ENCODE assay signal across 22 cellular contexts in genomic region chr15:81254277-81255265, GRCh38. TPM values are rescaled to one million over a fixed set of nuclear protein-coding genes. Genes with fewer than 3 reads are reported as not detected.
DNase-seq lines count a peak whose midpoint lies in the region; ATAC-seq and TF ChIP-seq lines count a peak whose summit lies in the region.
"Had no signal": no experiment of that assay in that cellular context is flagged by ENCODE, and none has a peak within 500 bp of the region (broad histone marks: within the 10 kb centered on the region; RNA-seq: fewer than 3 reads in every experiment).

No MANE protein-coding gene starts in this region.

- ATAC-seq in Right ventricle myocardium inferior (peak; percentile 50), GM19023 (IDR thresholded peaks at IDR 0.05; ENCODE audit: unreplicated experiment) (no peak), HG03159 (IDR thresholded peaks at IDR 0.05; ENCODE audit: unreplicated experiment) (no peak)
- ATAC-seq: body of pancreas; SK-N-SH treated with all-trans-retinoic acid at 6 μM for 48 hours; stimulated activated effector memory CD8-positive, alpha-beta T cell treated with anti-CD3 and anti-CD28 coated beads, Interleukin-12 subunit alpha, Interleukin-12 subunit beta, amount 100 ng/mL, for 72 hours had no signal

- no peaks in the 10 kb centered on the region for H3K79me2 ChIP-seq in smooth muscle cell (ENCODE audit: low read depth)
- H3K79me2 ChIP-seq in PC-9 (ENCODE audit: low read depth) = no peaks in the 10 kb centered on the region

- no peaks in the 10 kb centered on the region for H3K36me3 ChIP-seq in right atrium auricular region
- H3K36me3 ChIP-seq in smooth muscle cell (ENCODE audit: low read depth) = no peaks in the 10 kb centered on the region
- no peaks in the 10 kb centered on the region for H3K36me3 ChIP-seq in PC-9 (ENCODE audit: low read depth)
- H3K36me3 ChIP-seq: neutrophil had no signal

- 61% methylated on average over 7 of the region's 7 CpGs for WGBS in smooth muscle cell (ENCODE audit: low lambda C conversion rate)

- H3K4me3 ChIP-seq in right atrium auricular region = no peak overlapping the region
- no peak overlapping the region for H3K4me3 ChIP-seq in smooth muscle cell
- no peak overlapping the region for H3K4me3 ChIP-seq in PC-9
- H3K4me3 ChIP-seq: body of pancreas had no signal

- DNase-seq in Right ventricle myocardium inferior (ENCODE audit: missing footprints) (no peak), right atrium auricular region (ENCODE audit: low spot score) (no peak), SW480 (ENCODE audit: low spot score) (peak; percentile 88), fibroblast of peridontal ligament (ENCODE audit: extremely low read depth) (peak; percentile 59), smooth muscle cell (lab: John Stamatoyannopoulos, UW; ENCODE audit: unreplicated experiment) (no peak), PC-9 (no peak)
- DNase-seq: body of pancreas; effector CD8-positive, alpha-beta T cell; EL; kidney; NCI-H187; NCI-H2171 treated with DMSO at 0.1 percent for 48 hours; NCI-H69 had no signal

- POLR2A ChIA-PET in PC-9 (lab: Charles Lee; ENCODE audit: unreplicated experiment) = no interaction called here

- H3K27me3 ChIP-seq in right atrium auricular region (no peaks in the 10 kb centered on the region), smooth muscle cell (ENCODE audit: low read depth) (no peaks in the 10 kb centered on the region), PC-9 (ENCODE audit: insufficient read depth, low read depth) (peaks cover 37% of the 10 kb centered on the region)
- H3K27me3 ChIP-seq: body of pancreas had no signal

- CTCF ChIA-PET in PC-9 (lab: Charles Lee) = no interaction called here

- no peak overlapping the region for H3K27ac ChIP-seq in right atrium auricular region
- H3K27ac ChIP-seq in smooth muscle cell (ENCODE audit: low read depth) = peak overlapping the region; percentile 57
- H3K27ac ChIP-seq in PC-9 = no peak overlapping the region
- H3K27ac ChIP-seq: body of pancreas, C4-2B, HL-60, neutrophil, RWPE1 had no signal

- H2AFZ ChIP-seq in smooth muscle cell (ENCODE audit: low read depth) = no peak overlapping the region
- H2AFZ ChIP-seq in PC-9 = no peak overlapping the region

- H4K20me1 ChIP-seq in smooth muscle cell (ENCODE audit: low read depth) (no peaks in the 10 kb centered on the region), PC-9 (ENCODE audit: insufficient read depth) (no peaks in the 10 kb centered on the region)

- H3K9me3 ChIP-seq in right atrium auricular region (peaks cover 3 to 8% of the 10 kb centered on the region in 2 donors), smooth muscle cell (replicated peaks; ENCODE audit: low read depth) (peaks cover 3% of the 10 kb centered on the region), PC-9 (ENCODE audit: insufficient read depth, low read depth) (no peaks in the 10 kb centered on the region)
- H3K9me3 ChIP-seq: body of pancreas, neutrophil had no signal

- BruUV-seq in PC-9 (replicated peaks; lab: Mats Ljungman, UMichigan) = no TSS peak

- TF ChIP-seq CTCF in right atrium auricular region (IDR thresholded peaks at IDR 0.05) = no peak
- TF ChIP-seq CTCF in smooth muscle cell (IDR thresholded peaks at IDR 0.05; ENCODE audit: borderline replicate concordance, insufficient read depth, poor library complexity, severe bottlenecking) = no peak
- TF ChIP-seq CTCF in PC-9 (conservative IDR thresholded peaks at IDR 0.05) = no peak

- H3F3A ChIP-seq in smooth muscle cell (ENCODE audit: low read depth) = no peaks in the 10 kb centered on the region
- H3F3A ChIP-seq in PC-9 (ENCODE audit: insufficient read depth, low read depth) = no peaks in the 10 kb centered on the region

- no peaks in the 10 kb centered on the region for H3K9me2 ChIP-seq in PC-9 (ENCODE audit: insufficient read depth)

- intact Hi-C loops in Right ventricle myocardium inferior (cut with DNase I) (loop anchor here (5.0 kb wide), 1 partner anchor 77 kb away; no protein-coding TSS in a partner anchor), PC-9 (cut with micrococcal nuclease; ENCODE audit: unreplicated experiment) (no loop called here)

- H3K4me1 ChIP-seq in right atrium auricular region = no peaks in the 10 kb centered on the region
- no peaks in the 10 kb centered on the region for H3K4me1 ChIP-seq in smooth muscle cell (ENCODE audit: low read depth)
- H3K4me1 ChIP-seq in PC-9 (replicated peaks; ENCODE audit: insufficient read depth) = no peaks in the 10 kb centered on the region
- H3K4me1 ChIP-seq: body of pancreas had no signal

- peak overlapping the region; percentile 28 for H3K9ac ChIP-seq in smooth muscle cell (ENCODE audit: low read depth)

- H3K4me2 ChIP-seq in smooth muscle cell = no peak overlapping the region
- H3K4me2 ChIP-seq in PC-9 = no peak overlapping the region

RNA-seq across cellular contexts. Expression of gene IL16, which starts 57.9 kb away (rescaled TPM):
- 3.7 TPM for total RNA-seq in Right ventricle myocardium inferior
- 10 to 100 TPM in 1 of 2 donors, 1 to 10 TPM in 1; 3.9 to 12.1 TPM for total RNA-seq in right atrium auricular region
- total RNA-seq in smooth muscle cell = 0.76 and 1.4 TPM in 2 replicates
- 1.1 and 1.3 TPM in 2 replicates for polyA plus RNA-seq in smooth muscle cell
- 0.50 and 0.65 TPM in 2 replicates for total RNA-seq in PC-9 (2021)
- total RNA-seq: LHCN-M2 had no signal

Comparison
In these comparisons a context has a peak if more than half of its experiments do, and no peak if none do; other contexts are left out.
1. DNase-seq: peak in SW480 (single experiment) and fibroblast of peridontal ligament (single experiment); none in Right ventricle myocardium inferior (single experiment), right atrium auricular region (single experiment), smooth muscle cell (single experiment) and PC-9 (0 of 2).